In the genomic region with DNA sequence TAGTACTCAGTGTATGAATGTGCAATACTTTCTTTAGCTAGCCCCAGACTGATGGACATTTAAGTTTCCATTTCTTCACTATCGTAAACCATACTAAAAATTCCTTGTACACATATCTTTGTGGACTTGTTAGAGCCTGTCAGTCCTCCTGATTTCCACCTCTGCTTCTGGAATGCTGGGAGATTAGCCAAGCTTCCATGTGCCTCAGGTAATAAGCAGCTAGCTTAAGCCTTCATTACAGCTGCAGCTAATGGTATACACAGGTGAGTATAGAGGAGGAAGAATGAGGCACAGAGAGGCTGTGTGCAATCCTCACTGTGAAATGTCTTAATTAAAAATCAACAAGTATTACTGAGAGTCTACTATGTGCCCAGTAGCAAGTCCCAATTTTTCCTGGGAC, we compare ENCODE assay signal across 34 cellular contexts. TPM values are rescaled to one million over a fixed set of nuclear protein-coding genes. Genes with fewer than 3 reads are reported as not detected.
"Had no signal": no experiment of that assay in that cellular context is flagged by ENCODE, and none has a peak within 500 bp of the region (broad histone marks: within the 10 kb centered on the region; RNA-seq: fewer than 3 reads in every experiment).

No MANE protein-coding gene starts in this region.

- ATAC-seq: activated CD8-positive, alpha-beta memory T cell treated with anti-CD3 and anti-CD28 coated beads, Interleukin-2, amount 10 ng/mL, durations not matched to agents 7 days and 5 days; activated naive CD8-positive, alpha-beta T cell treated with anti-CD3 and anti-CD28 coated beads, Interleukin-2, amount 50 U/mL, for 24 hours; PC-3 had no signal

- DNase-seq: activated CD4-positive, alpha-beta memory T cell treated with anti-CD3 and anti-CD28 coated beads, Interleukin-2, amount 10 ng/mL, durations not matched to agents 7 days and 5 days; activated CD4-positive, alpha-beta T cell treated with anti-CD3 and anti-CD28 coated beads for 1 hour; activated CD4-positive, alpha-beta T cell treated with anti-CD3 and anti-CD28 coated beads for 48 hours; activated CD4-positive, CD25-positive, alpha-beta regulatory T cell; activated CD8-positive, alpha-beta memory T cell treated with anti-CD3 and anti-CD28 coated beads for 24 hours; activated CD8-positive, alpha-beta memory T cell treated with anti-CD3 and anti-CD28 coated beads, Interleukin-2, amount 10 ng/mL, durations not matched to agents 7 days and 5 days; activated CD8-positive, alpha-beta memory T cell treated with anti-CD3 and anti-CD28 coated beads, Interleukin-2, amount 50 U/mL, for 48 hours; activated effector memory CD4-positive, alpha-beta T cell treated with Interleukin-2 at 50 U/mL for 16 hours; activated naive CD4-positive, alpha-beta T cell treated with anti-CD3 and anti-CD28 coated beads, Interleukin-2, amount 10 ng/mL, durations not matched to agents 7 days and 5 days; activated naive CD8-positive, alpha-beta T cell treated with anti-CD3 and anti-CD28 coated beads, Interleukin-2, amount 50 U/mL, for 24 hours; activated T-cell treated with anti-CD3 and anti-CD28 coated beads, Interleukin-2, amount 50 U/mL, for 48 hours; anterior cingulate cortex; brain microvascular endothelial cell; Karpas-422; MG63; NCI-H1048; NCI-H1436 treated with DMSO at 0.1 percent for 48 hours; NCI-H1694 treated with DMSO at 0.1 percent for 48 hours; NCI-H2029; NCI-H345; NCI-H524 treated with DMSO at 0.1 percent for 48 hours; NCI-H748 treated with DMSO at 0.1 percent for 48 hours; NK-92 treated with Interleukin-12 subunit alpha and Interleukin-12 subunit beta, amount 100 ng/mL, for 24 hours; PC-3; Peyer's patch; SHP77; SJCRH30; T1000; WERI-Rb-1 had no signal

- H3K9me3 ChIP-seq: MG63, Peyer's patch, SJCRH30 had no signal

- H3K27me3 ChIP-seq: brain microvascular endothelial cell, MG63, Peyer's patch, SJCRH30 had no signal

- H3K36me3 ChIP-seq: brain microvascular endothelial cell, MG63, Peyer's patch, SJCRH30, WERI-Rb-1 had no signal

- H3K4me3 ChIP-seq: MG63, Peyer's patch, SJCRH30, SK-N-MC had no signal

- H3K4me1 ChIP-seq: Peyer's patch, SJCRH30 had no signal

- H3K27ac ChIP-seq: brain microvascular endothelial cell, Peyer's patch, SJCRH30, SK-N-MC, WERI-Rb-1 had no signal

RNA-seq across cellular contexts. Expression of gene SMIM9, which starts 9.8 kb away (rescaled TPM):
- total RNA-seq: activated CD4-positive, alpha-beta memory T cell treated with anti-CD3 and anti-CD28 coated beads, Interleukin-2, amount 10 ng/mL, durations not matched to agents 7 days and 5 days; cardiac septum; NCI-H460; PC-3; Peyer's patch; SJCRH30; T-helper 1 cell treated with Interleukin-12 subunit alpha and Interleukin-12 subunit beta and Interleukin-4 antibody, amounts not matched to agents 30 ng/mL and 1 ng/mL, for 36 hours; T-helper 2 cell treated with Interferon-gamma antibody and Interleukin-4, amounts not matched to agents 100 ng/mL and 5 ng/mL, for 36 hours had no signal

RNA-seq across cellular contexts. Expression of gene MPP1, which starts 19.4 kb away (rescaled TPM):
- total RNA-seq: SJCRH30 had no signal
